ENCODE assay signal across 8 cellular contexts in the genomic region with DNA sequence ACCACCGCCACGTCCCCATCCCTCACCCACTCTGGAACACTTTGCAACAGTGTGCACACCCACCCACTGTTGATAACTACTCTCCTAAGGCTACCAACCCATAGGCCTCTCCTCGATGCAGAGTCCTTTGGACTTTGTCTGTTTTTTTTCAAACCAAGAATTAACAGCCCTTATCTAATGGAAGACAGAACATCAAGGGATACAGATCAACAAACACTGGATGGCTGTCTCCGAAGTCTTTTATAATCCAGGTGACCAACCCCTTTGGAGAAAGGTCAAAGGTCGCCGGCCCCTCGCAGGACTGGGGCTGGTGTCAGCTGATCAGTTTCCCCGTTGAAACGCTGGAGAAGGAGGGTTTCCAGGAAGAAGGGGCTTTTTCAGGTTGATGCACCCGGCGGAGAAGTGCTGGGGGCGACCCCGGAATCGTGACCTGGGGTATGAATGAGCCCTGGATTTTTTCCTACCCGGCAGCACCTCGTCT. TPM values are rescaled to one million over a fixed set of nuclear protein-coding genes. Genes with fewer than 3 reads are reported as not detected.
DNase-seq lines count a peak whose midpoint lies in the region; ATAC-seq and TF ChIP-seq lines count a peak whose summit lies in the region.

No MANE protein-coding gene starts in this region.

- peak overlapping the region; percentile 67 for H3K56ac ChIP-seq in IMR-90 (ENCODE audit: extremely low read depth, insufficient read depth, low read length)

- peak overlapping the region; percentile 89 for H2AFZ ChIP-seq in IMR-90 (replicated peaks; ENCODE audit: low read length, poor library complexity)

- peak overlapping the region; percentile 69 for H4K91ac ChIP-seq in IMR-90 (ENCODE audit: insufficient read depth, low read depth, low read length)

- peak overlapping the region; percentile 49 for H3K23ac ChIP-seq in IMR-90 (ENCODE audit: low read depth, low read length)

- H2BK120ac ChIP-seq in IMR-90 (ENCODE audit: low read depth, low read length): peak overlapping the region; percentile 35

- H4K5ac ChIP-seq in IMR-90 (ENCODE audit: low read depth, low read length): peak overlapping the region; percentile 89; the same call in 1 of the 2 replicates

- CTCF ChIA-PET in IMR-90 (lab: Yijun Ruan, JAX) (interaction anchor here (1.3 to 2.0 kb wide), 4 partner anchors 13 to 356 kb away, joined by 3 to 12 read pairs (median 6); partner anchors contain the start of gene TEX55), activated B cell treated with CpG ODN at 0.5 μM for 24 hours (lab: Charles Lee) (interaction anchor here (0.9 to 2.1 kb wide), 12 partner anchors 14 to 450 kb away, joined by 3 to 49 read pairs (median 5); partner anchors contain the start of genes ARHGAP31, IGSF11 and TEX55)

- POLR2A ChIA-PET in IMR-90 (lab: Charles Lee; ENCODE audit: unreplicated experiment) (no interaction called here), activated B cell treated with CpG ODN at 0.5 μM for 24 hours (lab: Charles Lee) (interaction anchor here (0.6 to 3.0 kb wide), 13 partner anchors 18 to 1502 kb away, joined by 3 to 23 read pairs (median 7); partner anchors contain the start of genes ARHGAP31, GTF2E1, RABL3 and TIMMDC1)

- H2BK15ac ChIP-seq in IMR-90 (ENCODE audit: low read depth, low read length): no peak overlapping the region; the same call in 2 of the 3 replicates

- no peak for TF ChIP-seq RAD21 in IMR-90 (IDR thresholded peaks at IDR 0.05; ENCODE audit: low read length)

- peak overlapping the region; percentile 87 for H3K4me3 Mint-ChIP-seq in activated B cell treated with CpG ODN at 0.5 μM for 24 hours

- H3K4me3 ChIP-seq in IMR-90 (ENCODE audit: insufficient read depth, low read depth, low read length) (peak overlapping the region; percentile 82), foreskin fibroblast (ENCODE audit: low read depth in 1 of 2, low read length in 2 of 2) (peak overlapping the region; percentile 66 to 67)

- peak; percentile 32 for DNase-seq in DMS79 treated with DMSO at 0.1 percent for 48 hours (lab: John Stamatoyannopoulos, UW)
- DNase-seq in DMS79 (lab: John Stamatoyannopoulos, UW): no peak
- DNase-seq in IMR-90: no peak
- no peak for DNase-seq in activated B cell treated with CpG ODN at 0.5 μM for 24 hours
- DNase-seq in foreskin fibroblast: peak in 1 of 2 donors; percentile 32
- DNase-seq in occipital lobe (lab: John Stamatoyannopoulos, UW): peak; percentile 51
- no peak for DNase-seq in T1000 (lab: John Stamatoyannopoulos, UW)

- BruUV-seq in IMR-90 (replicated peaks; lab: Mats Ljungman, UMichigan): no TSS peak

- 4% methylated on average over 9 of the region's 16 CpGs; no CpG with 5 or more reads in 1 of the 2 experiments for WGBS in IMR-90 (ENCODE audit: extremely low coverage in 2 of 2, insufficient read length in 1 of 2), 2 experiments

- H3K4ac ChIP-seq in IMR-90 (ENCODE audit: low read depth, low read length): peak overlapping the region; percentile 77

- peak overlapping the region; percentile 72 for H2BK5ac ChIP-seq in IMR-90 (ENCODE audit: low read depth, low read length, poor library complexity, severe bottlenecking)

- H3K18ac ChIP-seq in IMR-90 (ENCODE audit: low read depth, low read length): peak overlapping the region; percentile 31; the same call in 1 of the 2 replicates

- TF ChIP-seq CTCF in IMR-90 (conservative IDR thresholded peaks at IDR 0.05; ENCODE audit: low read depth, low read length) (no peak), activated B cell treated with CpG ODN at 0.5 μM for 24 hours (IDR thresholded peaks at IDR 0.05) (no peak), foreskin fibroblast (IDR thresholded peaks at IDR 0.05; ENCODE audit: low read depth, low read length) (no peak)

- ATAC-seq in GM21723 (IDR thresholded peaks at IDR 0.05; ENCODE audit: unreplicated experiment) (peak; percentile 23), IMR-90 (ENCODE audit: low read depth) (no peak; the same call in 1 of the 2 replicates), activated B cell treated with CpG ODN at 0.5 μM for 24 hours (ENCODE audit: low read depth) (peak; percentile 5)

- H2BK20ac ChIP-seq in IMR-90 (ENCODE audit: low read depth, low read length): no peak overlapping the region

- peak overlapping the region; percentile 64 for H3K14ac ChIP-seq in IMR-90 (replicated peaks; ENCODE audit: low read depth, low read length)

- H4K20me1 ChIP-seq in IMR-90 (ENCODE audit: insufficient read depth, low read length): peaks cover 6% of the 10 kb centered on the region; the same call in 1 of the 2 replicates

- no peaks in the 10 kb centered on the region for H3K27me3 Mint-ChIP-seq in activated B cell treated with CpG ODN at 0.5 μM for 24 hours

- H3K9me1 ChIP-seq in IMR-90 (ENCODE audit: insufficient read depth, low read length): peaks cover 3% of the 10 kb centered on the region

- H3K36me3 Mint-ChIP-seq in activated B cell treated with CpG ODN at 0.5 μM for 24 hours (ENCODE audit: low read depth): peaks cover 18% of the 10 kb centered on the region

- dilution Hi-C loops in IMR-90 (cut with HindIII; ENCODE audit: low sequenced_read_pairs, unreplicated experiment): no loop called here

- peaks cover 8 to 27% of the 10 kb centered on the region in 2 experiments for H3K79me1 ChIP-seq in IMR-90 (ENCODE audit: low read depth in 1 of 2, low read length in 2 of 2)

- no peaks in the 10 kb centered on the region for H3K9me3 Mint-ChIP-seq in activated B cell treated with CpG ODN at 0.5 μM for 24 hours

- H2AK9ac ChIP-seq in IMR-90 (replicated peaks; ENCODE audit: low read depth, low read length, poor library complexity): peak overlapping the region; percentile 56

- H3K36me3 ChIP-seq in IMR-90 (ENCODE audit: control insufficient read depth, insufficient read depth, low read length): peaks cover 4% of the 10 kb centered on the region; the same call in 1 of the 2 replicates

- peak overlapping the region; percentile 80 for H3K27ac Mint-ChIP-seq in activated B cell treated with CpG ODN at 0.5 μM for 24 hours

- peak overlapping the region; percentile 84 for H3K27ac ChIP-seq in IMR-90 (ENCODE audit: insufficient read depth, low read length)

- H3K9me3 ChIP-seq in IMR-90 (ENCODE audit: control insufficient read depth, insufficient read depth, low read length): no peaks in the 10 kb centered on the region

- H2AK5ac ChIP-seq in IMR-90 (ENCODE audit: low read depth, low read length): peak overlapping the region; percentile 71; the same call in 1 of the 2 replicates

- peaks cover 5% of the 10 kb centered on the region; the same call in 1 of the 2 replicates for H3K4me1 ChIP-seq in IMR-90 (ENCODE audit: control insufficient read depth, insufficient read depth, low read length)

- in situ Hi-C loops in IMR-90 (cut with MboI; ENCODE audit: low sequenced_read_pairs): loop anchor here (5.0 kb wide), 1 partner anchor 93 kb away; the partner anchor contains the start of gene TEX55

- H3K9ac ChIP-seq in IMR-90 (ENCODE audit: low read depth, low read length): peak overlapping the region; percentile 95

- H3K4me2 ChIP-seq in IMR-90 (ENCODE audit: low read depth, low read length): peak overlapping the region; percentile 100

- no peaks in the 10 kb centered on the region for H3K27me3 ChIP-seq in IMR-90 (ENCODE audit: control insufficient read depth, insufficient read depth, low read length)

- H3K4me1 Mint-ChIP-seq in activated B cell treated with CpG ODN at 0.5 μM for 24 hours: peaks cover 36% of the 10 kb centered on the region

- H4K8ac ChIP-seq in IMR-90 (ENCODE audit: low read depth in 2 of 2, low read length in 2 of 2): peak overlapping the region; percentile 69 to 76

- intact Hi-C loops in IMR-90 (cut with micrococcal nuclease): loop anchor here (2.0 to 10.0 kb wide), 2 partner anchors 141 to 205 kb away; partner anchors contain the start of gene IGSF11
- intact Hi-C loops in activated B cell treated with CpG ODN at 0.5 μM for 24 hours (cut with micrococcal nuclease): loop anchor here (1.0 to 5.0 kb wide), 6 partner anchors 54 to 1357 kb away; partner anchors contain the start of genes ARHGAP31, GSK3B, IGSF11 and LRRC58

- TF ChIP-seq POLR2A in IMR-90 (IDR thresholded peaks at IDR 0.05; ENCODE audit: low read depth, low read length): no peak

TF ChIP-seq in IMR-90, 13 proteins besides CTCF, POLR2A, EP300 and RAD21 (continues in another document):
- TF ChIP-seq, protein P1, sequence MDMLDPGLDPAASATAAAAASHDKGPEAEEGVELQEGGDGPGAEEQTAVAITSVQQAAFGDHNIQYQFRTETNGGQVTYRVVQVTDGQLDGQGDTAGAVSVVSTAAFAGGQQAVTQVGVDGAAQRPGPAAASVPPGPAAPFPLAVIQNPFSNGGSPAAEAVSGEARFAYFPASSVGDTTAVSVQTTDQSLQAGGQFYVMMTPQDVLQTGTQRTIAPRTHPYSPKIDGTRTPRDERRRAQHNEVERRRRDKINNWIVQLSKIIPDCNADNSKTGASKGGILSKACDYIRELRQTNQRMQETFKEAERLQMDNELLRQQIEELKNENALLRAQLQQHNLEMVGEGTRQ (IDR thresholded peaks at IDR 0.05; ENCODE audit: low read depth, low read length): no peak
- no peak for TF ChIP-seq RCOR1 (IDR thresholded peaks at IDR 0.05; ENCODE audit: insufficient replicate concordance, low read length)
- TF ChIP-seq MAFK (IDR thresholded peaks at IDR 0.05; ENCODE audit: low read depth, low read length): no peak
- no peak for TF ChIP-seq RFX5 (IDR thresholded peaks at IDR 0.05; ENCODE audit: low read depth, low read length)
- TF ChIP-seq NFE2L2 (IDR thresholded peaks at IDR 0.05; ENCODE audit: low read depth, low read length): no peak
- TF ChIP-seq CHD1 (IDR thresholded peaks at IDR 0.05; ENCODE audit: low read depth, low read length): no peak
- TF ChIP-seq ELK1 (IDR thresholded peaks at IDR 0.05; ENCODE audit: borderline replicate concordance, low read depth, low read length): no peak

RNA-seq across cellular contexts. Expression of gene B4GALT4, which starts 0.5 kb away (rescaled TPM):
- 30.3 and 30.6 TPM in 2 replicates for total RNA-seq in IMR-90 (2012; rRNA removed)
- 23.0 and 27.0 TPM in 2 replicates for polyA plus RNA-seq in IMR-90 (2012; rRNA removed)
- 7.5 and 10.5 TPM in 2 replicates for polyA plus RNA-seq in IMR-90 (2012; cell fraction: cytosol; rRNA removed)
- polyA plus RNA-seq in IMR-90 (2012; cell fraction: nucleus; rRNA removed; ENCODE audit: low replicate concordance): 5.1 and 22.2 TPM in 2 replicates
- 13.8 and 18.0 TPM in 2 replicates for total RNA-seq in activated B cell treated with CpG ODN at 0.5 μM for 24 hours
- total RNA-seq in occipital lobe: 11.5 TPM

RNA-seq across cellular contexts. Expression of gene ARHGAP31, which starts 54.0 kb away (rescaled TPM):
- 6.6 and 7.5 TPM in 2 replicates for total RNA-seq in IMR-90 (2012; rRNA removed)
- 7.7 and 8.3 TPM in 2 replicates for polyA plus RNA-seq in IMR-90 (2012; rRNA removed)
- 2.2 and 2.4 TPM in 2 replicates for polyA plus RNA-seq in IMR-90 (2012; cell fraction: cytosol; rRNA removed)
- polyA plus RNA-seq in IMR-90 (2012; cell fraction: nucleus; rRNA removed; ENCODE audit: low replicate concordance): 2.2 and 3.0 TPM in 2 replicates
- 23.7 and 26.0 TPM in 2 replicates for total RNA-seq in activated B cell treated with CpG ODN at 0.5 μM for 24 hours
- 3.7 TPM for total RNA-seq in occipital lobe

Comparison
In these comparisons a context has a peak if more than half of its experiments do, and no peak if none do; other contexts are left out.
1. DNase-seq: peak in DMS79 treated with DMSO at 0.1 percent for 48 hours (single experiment) and occipital lobe (single experiment); none in DMS79 (single experiment), IMR-90 (single experiment), activated B cell treated with CpG ODN at 0.5 μM for 24 hours (single experiment) and T1000 (single experiment).